20 cellular contexts compared by ENCODE assay signal in genomic region chr2:85794038-85794441, GRCh38. TPM values are rescaled to one million over a fixed set of nuclear protein-coding genes. Genes with fewer than 3 reads are reported as not detected.
A peak's percentile ranks its signal among the peaks of the same experiment; 100 is the strongest.
DNase-seq lines count a peak whose midpoint lies in the region; ATAC-seq and TF ChIP-seq lines count a peak whose summit lies in the region.
"Had no signal": no experiment of that assay in that cellular context is flagged by ENCODE, and none has a peak within 500 bp of the region (broad histone marks: within the 10 kb centered on the region; RNA-seq: fewer than 3 reads in every experiment).

No MANE protein-coding gene starts in this region.

- peak overlapping the region in 1 of 2 donors; percentile 16 for H3K9ac ChIP-seq in liver (ENCODE audit: low read depth in 1 of 2, low read length in 2 of 2)
- H3K9ac ChIP-seq: BLaER1 treated with 17β-estradiol and CSF1 and Interleukin-3, amounts not matched to agents 10 nM and 100 nM had no signal

- H3K27me3 Mint-ChIP-seq in brain (peaks cover 3% of the 10 kb centered on the region), type B pancreatic cell (peaks cover 15% of the 10 kb centered on the region)

- H3K27ac ChIP-seq in liver (ENCODE audit: low read depth in 1 of 2, low read length in 2 of 2) (peak overlapping the region; percentile 72 to 80), substantia nigra (ENCODE audit: low read depth, low read length, poor library complexity, severe bottlenecking) (peak overlapping the region; percentile 91)
- H3K27ac ChIP-seq: BLaER1 treated with 17β-estradiol and CSF1 and Interleukin-3, amounts not matched to agents 10 nM and 100 nM; VCaP had no signal

- H3K36me3 Mint-ChIP-seq in brain (no peaks in the 10 kb centered on the region), type B pancreatic cell (no peaks in the 10 kb centered on the region)
- H3K36me3 Mint-ChIP-seq: naive B cell had no signal

- no peak overlapping the region for H3K4me3 ChIP-seq in liver (ENCODE audit: low read depth in 1 of 3, low read length in 3 of 3)
- H3K4me3 ChIP-seq: BLaER1 treated with 17β-estradiol and CSF1 and Interleukin-3, amounts not matched to agents 10 nM and 100 nM; lung; SJSA1 had no signal

- DNase-seq in COLO829 (ENCODE audit: low spot score) (peak; percentile 61), substantia nigra (lab: John Stamatoyannopoulos, UW) (peak in 2 of 49 donors; percentile 40 to 51), DMS 273 treated with DMSO at 0.1 percent for 48 hours (lab: John Stamatoyannopoulos, UW) (no peak), type B pancreatic cell (ENCODE audit: extremely low spot score, unreplicated experiment) (no peak), NCI-H1930 (lab: John Stamatoyannopoulos, UW) (no peak)
- DNase-seq: activated CD4-positive, alpha-beta memory T cell treated with anti-CD3 and anti-CD28 coated beads, Interleukin-2, amount 10 ng/mL, durations not matched to agents 7 days and 5 days; activated naive CD4-positive, alpha-beta T cell treated with anti-CD3 and anti-CD28 coated beads, Interleukin-2, amount 50 U/mL, for 16 hours; activated T-cell treated with anti-CD3 and anti-CD28 coated beads, Interleukin-2, amount 50 U/mL, for 24 hours; Karpas-422; naive B cell; NCI-H2029; stimulated activated naive CD4-positive, alpha-beta T cell; T-helper 2 cell had no signal

- H3K4me3 Mint-ChIP-seq in brain: peak overlapping the region in 2 of 5 experiments; percentile 2 to 21
- no peak overlapping the region for H3K4me3 Mint-ChIP-seq in type B pancreatic cell
- H3K4me3 Mint-ChIP-seq: activated CD4-positive, alpha-beta memory T cell treated with anti-CD3 and anti-CD28 coated beads, Interleukin-2, amount 10 ng/mL, durations not matched to agents 7 days and 5 days; activated T-cell treated with anti-CD3 and anti-CD28 coated beads, Interleukin-2, amount 50 U/mL, for 24 hours; naive B cell had no signal

- no peaks in the 10 kb centered on the region for H3K9me3 ChIP-seq in liver (ENCODE audit: control insufficient read depth in 4 of 4, low read length in 3 of 4)
- H3K9me3 ChIP-seq: BLaER1 treated with 17β-estradiol and CSF1 and Interleukin-3, amounts not matched to agents 10 nM and 100 nM; SJSA1 had no signal

- 62% methylated on average over 3 of the region's 3 CpGs for WGBS in liver

- H3K9me3 Mint-ChIP-seq in brain: peaks cover 0 to 7% (median 0%) of the 10 kb centered on the region in 5 experiments
- H3K9me3 Mint-ChIP-seq in type B pancreatic cell: no peaks in the 10 kb centered on the region
- H3K9me3 Mint-ChIP-seq: activated CD4-positive, alpha-beta memory T cell treated with anti-CD3 and anti-CD28 coated beads, Interleukin-2, amount 10 ng/mL, durations not matched to agents 7 days and 5 days; activated T-cell treated with anti-CD3 and anti-CD28 coated beads, Interleukin-2, amount 50 U/mL, for 24 hours had no signal

- peak in 1 of 2 donors; percentile 29 for TF ChIP-seq RAD21 in liver (IDR thresholded peaks at IDR 0.05)

- no peak for ATAC-seq in GM18511 (IDR thresholded peaks at IDR 0.05; ENCODE audit: unreplicated experiment)

- peaks cover 19 to 49% (median 33%) of the 10 kb centered on the region in 4 donors for H3K4me1 ChIP-seq in liver (ENCODE audit: control insufficient read depth in 4 of 4, insufficient read depth in 4 of 4, low read length in 3 of 4)

- H3K27me3 ChIP-seq in liver (ENCODE audit: control insufficient read depth in 4 of 4, insufficient read depth in 4 of 4, low read length in 3 of 4): no peaks in the 10 kb centered on the region
- H3K27me3 ChIP-seq: BLaER1 treated with 17β-estradiol and CSF1 and Interleukin-3, amounts not matched to agents 10 nM and 100 nM; SJSA1 had no signal

- H3K27ac Mint-ChIP-seq in brain (peak overlapping the region; percentile 39 to 97 (median 74)), type B pancreatic cell (no peak overlapping the region)
- H3K27ac Mint-ChIP-seq: activated CD4-positive, alpha-beta memory T cell treated with anti-CD3 and anti-CD28 coated beads, Interleukin-2, amount 10 ng/mL, durations not matched to agents 7 days and 5 days; activated T-cell treated with anti-CD3 and anti-CD28 coated beads, Interleukin-2, amount 50 U/mL, for 24 hours; naive B cell had no signal

- H3K36me3 ChIP-seq in liver (ENCODE audit: control insufficient read depth in 4 of 4, insufficient read depth in 3 of 4, low read depth in 1 of 4, low read length in 3 of 4): no peaks in the 10 kb centered on the region
- H3K36me3 ChIP-seq: BLaER1 treated with 17β-estradiol and CSF1 and Interleukin-3, amounts not matched to agents 10 nM and 100 nM; SJSA1 had no signal

- TF ChIP-seq CTCF in brain (conservative IDR thresholded peaks at IDR 0.05) (no peak), liver (IDR thresholded peaks at IDR 0.05; ENCODE audit: low read depth, low read length, missing input control) (no peak), type B pancreatic cell (conservative IDR thresholded peaks at IDR 0.05) (no peak)

- H3K4me1 Mint-ChIP-seq in brain (peaks cover 95% of the 10 kb centered on the region), type B pancreatic cell (ENCODE audit: unreplicated experiment) (peaks cover 59% of the 10 kb centered on the region)
- H3K4me1 Mint-ChIP-seq: activated CD4-positive, alpha-beta memory T cell treated with anti-CD3 and anti-CD28 coated beads, Interleukin-2, amount 10 ng/mL, durations not matched to agents 7 days and 5 days; naive B cell had no signal

TF ChIP-seq in liver, 16 proteins besides CTCF, POLR2A, EP300 and RAD21:
- TF ChIP-seq REST (IDR thresholded peaks at IDR 0.05) (no peak), FOXA2 (IDR thresholded peaks at IDR 0.05) (peak; percentile 57), SP1 (IDR thresholded peaks at IDR 0.05) (peak; percentile 80), EGR1 (IDR thresholded peaks at IDR 0.05; ENCODE audit: low read depth in 2 of 2) (no peak), TAF1 (conservative IDR thresholded peaks at IDR 0.05) (no peak), YY1 (IDR thresholded peaks at IDR 0.05) (peak; percentile 60), FOXA1 (IDR thresholded peaks at IDR 0.05) (no peak), JUND (IDR thresholded peaks at IDR 0.05) (peak in 1 of 2 donors; percentile 24), HNF4G (IDR thresholded peaks at IDR 0.05) (no peak), ATF3 (IDR thresholded peaks at IDR 0.05) (no peak), GABPA (IDR thresholded peaks at IDR 0.05 in 1 of 2, conservative IDR thresholded peaks at IDR 0.05 in 1 of 2) (peak in 1 of 2 donors; percentile 41), MAX (IDR thresholded peaks at IDR 0.05) (peak; percentile 49), RXRA (IDR thresholded peaks at IDR 0.05) (peak; percentile 82 to 89), NR2F2 (IDR thresholded peaks at IDR 0.05) (no peak), HNF4A (conservative IDR thresholded peaks at IDR 0.05) (peak; percentile 64 to 77)
- TF ChIP-seq, protein P1, sequence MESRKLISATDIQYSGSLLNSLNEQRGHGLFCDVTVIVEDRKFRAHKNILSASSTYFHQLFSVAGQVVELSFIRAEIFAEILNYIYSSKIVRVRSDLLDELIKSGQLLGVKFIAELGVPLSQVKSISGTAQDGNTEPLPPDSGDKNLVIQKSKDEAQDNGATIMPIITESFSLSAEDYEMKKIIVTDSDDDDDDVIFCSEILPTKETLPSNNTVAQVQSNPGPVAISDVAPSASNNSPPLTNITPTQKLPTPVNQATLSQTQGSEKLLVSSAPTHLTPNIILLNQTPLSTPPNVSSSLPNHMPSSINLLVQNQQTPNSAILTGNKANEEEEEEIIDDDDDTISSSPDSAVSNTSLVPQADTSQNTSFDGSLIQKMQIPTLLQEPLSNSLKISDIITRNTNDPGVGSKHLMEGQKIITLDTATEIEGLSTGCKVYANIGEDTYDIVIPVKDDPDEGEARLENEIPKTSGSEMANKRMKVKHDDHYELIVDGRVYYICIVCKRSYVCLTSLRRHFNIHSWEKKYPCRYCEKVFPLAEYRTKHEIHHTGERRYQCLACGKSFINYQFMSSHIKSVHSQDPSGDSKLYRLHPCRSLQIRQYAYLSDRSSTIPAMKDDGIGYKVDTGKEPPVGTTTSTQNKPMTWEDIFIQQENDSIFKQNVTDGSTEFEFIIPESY (IDR thresholded peaks at IDR 0.05): no peak

RNA-seq across cellular contexts. Expression of gene ATOH8, which starts 40.2 kb away (rescaled TPM):
- 15.8 TPM for polyA plus RNA-seq in brain (ENCODE audit: insufficient read depth, low read depth, low replicate concordance)
- 10 to 100 TPM in 1 of 2 donors, under 1 TPM in 1; 0.33 to 37.7 TPM for total RNA-seq in liver
- 10 to 100 TPM; 20.4 to 33.2 TPM for polyA plus RNA-seq in liver
- 1.8 and 13.7 TPM in 2 replicates for total RNA-seq in type B pancreatic cell (ENCODE audit: low replicate concordance)
